27 cellular contexts compared by ENCODE assay signal in the genomic region with DNA sequence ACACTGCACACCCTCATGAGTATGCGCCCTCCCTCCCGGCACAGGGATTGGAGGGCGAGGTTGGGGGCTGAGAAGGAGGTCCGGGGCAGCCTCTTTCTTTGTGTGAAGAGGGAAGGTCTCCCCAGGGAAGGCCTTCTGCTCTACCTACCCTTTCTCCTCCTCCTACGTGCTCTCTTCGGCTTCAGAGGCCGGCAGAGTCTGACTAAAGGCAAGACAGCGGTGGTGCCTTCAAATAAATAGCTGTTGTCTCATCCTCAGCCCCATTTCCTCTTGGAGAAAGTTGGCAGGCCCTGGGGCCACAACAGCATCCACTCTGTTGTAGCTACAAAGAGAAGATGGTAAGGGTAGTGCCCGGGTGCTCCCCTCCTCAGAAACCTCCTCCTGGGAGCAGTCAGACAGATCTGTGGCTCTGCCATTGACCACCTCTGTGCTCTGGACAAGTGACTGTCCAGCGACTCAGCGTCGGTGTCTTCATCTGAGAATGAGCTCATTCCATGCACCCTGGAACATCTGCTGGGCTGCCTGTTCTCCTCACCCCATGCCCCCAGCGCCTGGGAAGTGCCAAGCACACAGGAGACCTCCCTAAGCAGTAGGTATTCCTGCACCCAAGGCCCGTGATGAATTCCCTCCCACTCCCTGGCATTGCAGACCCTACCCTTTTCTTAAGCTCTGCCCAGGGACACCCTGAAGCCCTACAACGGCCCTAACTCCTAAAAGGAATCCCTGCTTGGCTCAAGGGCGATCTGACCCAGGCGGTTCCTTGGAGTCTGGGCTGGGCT.
A peak's percentile ranks its signal among the peaks of the same experiment; 100 is the strongest.
DNase-seq lines count a peak whose midpoint lies in the region; ATAC-seq and TF ChIP-seq lines count a peak whose summit lies in the region.
"Had no signal": no experiment of that assay in that cellular context is flagged by ENCODE, and none has a peak within 500 bp of the region (broad histone marks: within the 10 kb centered on the region; RNA-seq: fewer than 3 reads in every experiment).

No MANE protein-coding gene starts in this region.

- H3K27me3 ChIP-seq in spleen (replicated peaks in 1 of 7) = peaks cover 0 to 5% (median 0%) of the 10 kb centered on the region in 7 donors
- H3K27me3 ChIP-seq: BLaER1, transverse colon had no signal

- intact Hi-C loops in spleen (cut with DNase I; ENCODE audit: low total_unique reads) = no loop called here

- H3K4me3 ChIP-seq in spleen = no peak overlapping the region
- H3K4me3 ChIP-seq: BLaER1, gastroesophageal sphincter, stomach, transverse colon had no signal

- no peak overlapping the region for H3K4me3 Mint-ChIP-seq in activated T-cell treated with anti-CD3 and anti-CD28 coated beads, Interleukin-2, amount 50 U/mL, for 4 hours
- H3K4me3 Mint-ChIP-seq: activated CD4-positive, alpha-beta memory T cell treated with anti-CD3 and anti-CD28 coated beads, Interleukin-2, amount 10 ng/mL, durations not matched to agents 7 days and 5 days; activated naive CD4-positive, alpha-beta T cell treated with anti-CD3 and anti-CD28 coated beads, Interleukin-2, amount 50 U/mL, for 24 hours; H9; naive thymus-derived CD4-positive, alpha-beta T cell had no signal

- DNase-seq in activated T-cell treated with anti-CD3 and anti-CD28 coated beads, Interleukin-2, amount 50 U/mL, for 4 hours = peak; percentile 0
- no peak for DNase-seq in activated T-cell treated with anti-CD3 and anti-CD28 coated beads, Interleukin-2, amount 50 U/mL, for 48 hours
- DNase-seq in M059J (ENCODE audit: low read depth) (peak; percentile 10), hepatic stellate cell (ENCODE audit: low spot score) (peak; percentile 32), spleen (peak; percentile 44), NCI-H345 treated with DMSO at 0.1 percent for 48 hours (lab: John Stamatoyannopoulos, UW; ENCODE audit: unreplicated experiment) (no peak), iPS-NIHi7 (ENCODE audit: extremely low spot score) (no peak)
- DNase-seq: 8988T; activated CD4-positive, alpha-beta memory T cell treated with anti-CD3 and anti-CD28 coated beads, Interleukin-2, amount 10 ng/mL, durations not matched to agents 7 days and 5 days; activated CD4-positive, CD25-positive, alpha-beta regulatory T cell; cerebellar nuclear complex; erythroblast; H9; KG1; left colon; mesendoderm; naive thymus-derived CD4-positive, alpha-beta T cell; NCI-H1048; NCI-H2029; NCI-H226; SHP77; stomach; transverse colon had no signal

- ATAC-seq in activated T-cell treated with anti-CD3 and anti-CD28 coated beads, Interleukin-2, amount 50 U/mL, for 4 hours = no peak
- no peak for ATAC-seq in GM19455 (IDR thresholded peaks at IDR 0.05; ENCODE audit: unreplicated experiment)
- ATAC-seq: gastroesophageal sphincter; left colon; naive thymus-derived CD4-positive, alpha-beta T cell had no signal

- H3K9me3 ChIP-seq in spleen = no peaks in the 10 kb centered on the region
- H3K9me3 ChIP-seq: BLaER1, gastroesophageal sphincter, stomach, transverse colon had no signal

- no peaks in the 10 kb centered on the region for H3K4me1 Mint-ChIP-seq in activated T-cell treated with anti-CD3 and anti-CD28 coated beads, Interleukin-2, amount 50 U/mL, for 4 hours (ENCODE audit: low read depth)
- H3K4me1 Mint-ChIP-seq: activated CD4-positive, alpha-beta memory T cell treated with anti-CD3 and anti-CD28 coated beads, Interleukin-2, amount 10 ng/mL, durations not matched to agents 7 days and 5 days; activated naive CD4-positive, alpha-beta T cell treated with anti-CD3 and anti-CD28 coated beads, Interleukin-2, amount 50 U/mL, for 24 hours had no signal

- no peaks in the 10 kb centered on the region for H3K36me3 ChIP-seq in spleen
- H3K36me3 ChIP-seq: BLaER1, gastroesophageal sphincter, stomach, transverse colon had no signal

- TF ChIP-seq CTCF in spleen (IDR thresholded peaks at IDR 0.05 in 8 of 11, conservative IDR thresholded peaks at IDR 0.05 in 3 of 11) = no peak

- no peak for TF ChIP-seq POLR2A in spleen (IDR thresholded peaks at IDR 0.05)

- no peaks in the 10 kb centered on the region for H3K27me3 Mint-ChIP-seq in activated T-cell treated with anti-CD3 and anti-CD28 coated beads, Interleukin-2, amount 50 U/mL, for 4 hours (ENCODE audit: low read depth)

- no peak overlapping the region for H3K27ac ChIP-seq in spleen
- H3K27ac ChIP-seq: BLaER1, gastroesophageal sphincter, stomach, transverse colon had no signal

- WGBS in spleen, 5 donors = 79 to 93% (median 84%) methylated on average over 15 to 17 of the region's 17 CpGs

- H3K4me1 ChIP-seq in spleen = no peaks in the 10 kb centered on the region
- H3K4me1 ChIP-seq: gastroesophageal sphincter, stomach, transverse colon had no signal

- no peaks in the 10 kb centered on the region for H3K9me3 Mint-ChIP-seq in activated T-cell treated with anti-CD3 and anti-CD28 coated beads, Interleukin-2, amount 50 U/mL, for 4 hours
- H3K9me3 Mint-ChIP-seq: activated CD4-positive, alpha-beta memory T cell treated with anti-CD3 and anti-CD28 coated beads, Interleukin-2, amount 10 ng/mL, durations not matched to agents 7 days and 5 days; activated naive CD4-positive, alpha-beta T cell treated with anti-CD3 and anti-CD28 coated beads, Interleukin-2, amount 50 U/mL, for 24 hours; H9 had no signal

- no peaks in the 10 kb centered on the region for H3K36me3 Mint-ChIP-seq in activated T-cell treated with anti-CD3 and anti-CD28 coated beads, Interleukin-2, amount 50 U/mL, for 4 hours (ENCODE audit: insufficient read depth)
- H3K36me3 Mint-ChIP-seq: activated naive CD4-positive, alpha-beta T cell treated with anti-CD3 and anti-CD28 coated beads, Interleukin-2, amount 50 U/mL, for 24 hours; naive thymus-derived CD4-positive, alpha-beta T cell had no signal

Comparison
In these comparisons a context has a peak if more than half of its experiments do, and no peak if none do; other contexts are left out.
1. DNase-seq: peak in activated T-cell treated with anti-CD3 and anti-CD28 coated beads, Interleukin-2, amount 50 U/mL, for 4 hours (single experiment), M059J (single experiment), hepatic stellate cell (single experiment) and spleen (single experiment); none in activated T-cell treated with anti-CD3 and anti-CD28 coated beads, Interleukin-2, amount 50 U/mL, for 48 hours (0 of 2), NCI-H345 treated with DMSO at 0.1 percent for 48 hours (single experiment) and iPS-NIHi7 (single experiment).